2 cellular contexts compared by ENCODE assay signal in the genomic region with DNA sequence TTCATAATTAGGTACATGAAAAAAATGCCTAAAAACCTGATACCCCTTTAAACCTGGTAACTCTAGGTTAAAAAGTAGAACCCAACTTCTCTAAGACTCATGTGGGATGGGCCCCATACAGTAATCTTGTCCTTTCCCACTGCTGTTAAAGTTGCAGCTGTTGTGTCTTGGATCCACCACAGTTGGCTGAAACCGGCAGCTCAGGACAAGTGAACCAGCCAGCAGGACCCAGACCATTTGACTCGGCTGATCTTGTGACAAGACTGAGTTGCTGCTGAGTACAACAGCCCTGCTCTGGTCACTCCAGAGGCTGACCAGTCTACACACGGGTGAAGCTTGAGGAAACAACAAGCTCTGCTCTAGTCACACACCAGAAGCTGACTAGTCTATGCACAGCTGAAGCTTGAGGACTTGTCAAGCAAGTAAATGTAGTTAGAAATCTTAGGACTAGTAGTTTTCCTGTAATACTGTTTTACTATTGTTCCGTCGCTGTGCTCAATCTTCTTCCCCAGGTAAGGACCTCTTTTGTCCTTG.
A peak's percentile ranks its signal among the peaks of the same experiment; 100 is the strongest.
TF ChIP-seq lines count a peak whose summit lies in the region.

No MANE protein-coding gene starts in this region.

TF ChIP-seq in HepG2, 621 proteins besides CTCF, POLR2A, EP300 and RAD21:
- TF ChIP-seq ZNF333 (CRISPR knock-in tag; IDR thresholded peaks at IDR 0.05; ENCODE audit: borderline replicate concordance): no peak
- TF ChIP-seq PCBP1 (IDR thresholded peaks at IDR 0.05; ENCODE audit: borderline replicate concordance, low read depth, low read length): no peak
- TF ChIP-seq ZNF724P (CRISPR knock-in tag; IDR thresholded peaks at IDR 0.05; ENCODE audit: borderline replicate concordance): 0 out of 2 replicates have a peak, but pooled peaks have one; percentile 30
- no peak for TF ChIP-seq ZNF816 (CRISPR knock-in tag; IDR thresholded peaks at IDR 0.05; ENCODE audit: borderline replicate concordance)
- TF ChIP-seq MAFF (IDR thresholded peaks at IDR 0.05; ENCODE audit: low read depth, low read length): no peak
- no peak for TF ChIP-seq FOXA1 (IDR thresholded peaks at IDR 0.05)
- TF ChIP-seq FOXA1 (CRISPR knock-in tag; IDR thresholded peaks at IDR 0.05): no peak
- TF ChIP-seq ZNF7 (CRISPR knock-in tag; IDR thresholded peaks at IDR 0.05): no peak
- TF ChIP-seq ZNF737 (CRISPR knock-in tag; IDR thresholded peaks at IDR 0.05; ENCODE audit: borderline replicate concordance): no peak
- TF ChIP-seq ZFYVE20 (CRISPR knock-in tag; IDR thresholded peaks at IDR 0.05; ENCODE audit: borderline replicate concordance, low read depth): no peak
- no peak for TF ChIP-seq CCAR2 (optimal IDR thresholded peaks at IDR 0.05; ENCODE audit: low read depth, low read length)
- no peak for TF ChIP-seq MTA3 (CRISPR knock-in tag; IDR thresholded peaks at IDR 0.05)
- no peak for TF ChIP-seq MBD4 (IDR thresholded peaks at IDR 0.05; ENCODE audit: borderline replicate concordance, low read length)
- 0 out of 2 replicates have a peak, but pooled peaks have one; percentile 28 for TF ChIP-seq ZNF558 (CRISPR knock-in tag; IDR thresholded peaks at IDR 0.05; ENCODE audit: borderline replicate concordance)
- no peak for TF ChIP-seq ISX (CRISPR knock-in tag; conservative IDR thresholded peaks at IDR 0.05)
- TF ChIP-seq, protein P1, sequence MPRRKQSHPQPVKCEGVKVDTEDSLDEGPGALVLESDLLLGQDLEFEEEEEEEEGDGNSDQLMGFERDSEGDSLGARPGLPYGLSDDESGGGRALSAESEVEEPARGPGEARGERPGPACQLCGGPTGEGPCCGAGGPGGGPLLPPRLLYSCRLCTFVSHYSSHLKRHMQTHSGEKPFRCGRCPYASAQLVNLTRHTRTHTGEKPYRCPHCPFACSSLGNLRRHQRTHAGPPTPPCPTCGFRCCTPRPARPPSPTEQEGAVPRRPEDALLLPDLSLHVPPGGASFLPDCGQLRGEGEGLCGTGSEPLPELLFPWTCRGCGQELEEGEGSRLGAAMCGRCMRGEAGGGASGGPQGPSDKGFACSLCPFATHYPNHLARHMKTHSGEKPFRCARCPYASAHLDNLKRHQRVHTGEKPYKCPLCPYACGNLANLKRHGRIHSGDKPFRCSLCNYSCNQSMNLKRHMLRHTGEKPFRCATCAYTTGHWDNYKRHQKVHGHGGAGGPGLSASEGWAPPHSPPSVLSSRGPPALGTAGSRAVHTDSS (CRISPR knock-in tag; conservative IDR thresholded peaks at IDR 0.05): no peak
- no peak for TF ChIP-seq ZMYM4 (CRISPR knock-in tag; IDR thresholded peaks at IDR 0.05)
- no peak for TF ChIP-seq BORCS8-MEF2B (CRISPR knock-in tag; IDR thresholded peaks at IDR 0.05)

TF ChIP-seq in H1, 55 proteins besides CTCF, POLR2A, EP300 and RAD21:
- no peak for TF ChIP-seq POU5F1 (IDR thresholded peaks at IDR 0.05; ENCODE audit: low read depth, low read length)
- no peak for TF ChIP-seq JUN (IDR thresholded peaks at IDR 0.05; ENCODE audit: low read depth, low read length)
- TF ChIP-seq KDM1A (IDR thresholded peaks at IDR 0.05; ENCODE audit: borderline replicate concordance, low read length): no peak
- TF ChIP-seq FOSL1 (IDR thresholded peaks at IDR 0.05; ENCODE audit: insufficient read depth, low read depth, low read length): no peak
- TF ChIP-seq ASH2L (IDR thresholded peaks at IDR 0.05; ENCODE audit: low read length): no peak
- no peak for TF ChIP-seq TAF7 (optimal IDR thresholded peaks at IDR 0.05; ENCODE audit: borderline replicate concordance, low read depth, low read length)
- TF ChIP-seq CHD2 (IDR thresholded peaks at IDR 0.05; ENCODE audit: low read length): no peak
- no peak for TF ChIP-seq EGR1 (IDR thresholded peaks at IDR 0.05; ENCODE audit: borderline replicate concordance, low read depth, low read length)
- no peak for TF ChIP-seq NRF1 (IDR thresholded peaks at IDR 0.05; ENCODE audit: low read depth, low read length)
- no peak for TF ChIP-seq RXRA (IDR thresholded peaks at IDR 0.05; ENCODE audit: insufficient read depth, low read depth, low read length)
- no peak for TF ChIP-seq ATF3 (IDR thresholded peaks at IDR 0.05; ENCODE audit: insufficient read depth, low read depth, low read length)
- TF ChIP-seq POLR2AphosphoS5 (IDR thresholded peaks at IDR 0.05; ENCODE audit: low read depth, low read length): no peak
- TF ChIP-seq, protein P2, sequence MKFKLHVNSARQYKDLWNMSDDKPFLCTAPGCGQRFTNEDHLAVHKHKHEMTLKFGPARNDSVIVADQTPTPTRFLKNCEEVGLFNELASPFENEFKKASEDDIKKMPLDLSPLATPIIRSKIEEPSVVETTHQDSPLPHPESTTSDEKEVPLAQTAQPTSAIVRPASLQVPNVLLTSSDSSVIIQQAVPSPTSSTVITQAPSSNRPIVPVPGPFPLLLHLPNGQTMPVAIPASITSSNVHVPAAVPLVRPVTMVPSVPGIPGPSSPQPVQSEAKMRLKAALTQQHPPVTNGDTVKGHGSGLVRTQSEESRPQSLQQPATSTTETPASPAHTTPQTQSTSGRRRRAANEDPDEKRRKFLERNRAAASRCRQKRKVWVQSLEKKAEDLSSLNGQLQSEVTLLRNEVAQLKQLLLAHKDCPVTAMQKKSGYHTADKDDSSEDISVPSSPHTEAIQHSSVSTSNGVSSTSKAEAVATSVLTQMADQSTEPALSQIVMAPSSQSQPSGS (IDR thresholded peaks at IDR 0.05; ENCODE audit: low read length): no peak
- no peak for TF ChIP-seq MAFK (IDR thresholded peaks at IDR 0.05; ENCODE audit: low read depth, low read length)
- no peak for TF ChIP-seq SP2 (IDR thresholded peaks at IDR 0.05; ENCODE audit: low read length)
- no peak for TF ChIP-seq NANOG (IDR thresholded peaks at IDR 0.05; ENCODE audit: insufficient read depth, low read depth, low read length, poor library complexity, severe bottlenecking)
- no peak for TF ChIP-seq ZNF274 (IDR thresholded peaks at IDR 0.05; ENCODE audit: borderline replicate concordance, extremely low read depth, low read length)
- no peak for TF ChIP-seq KDM5A (IDR thresholded peaks at IDR 0.05; ENCODE audit: low read length)
- no peak for TF ChIP-seq SIRT6 (IDR thresholded peaks at IDR 0.05; ENCODE audit: low read length)
